In genomic region chr5:61866930-61867329, GRCh38 we compare ENCODE assay signal across 8 cellular contexts.
DNase-seq lines count a peak whose midpoint lies in the region; ATAC-seq, FAIRE-seq and TF ChIP-seq lines count a peak whose summit lies in the region.

No MANE protein-coding gene starts in this region.

- peak; percentile 89 for ATAC-seq in GM21619 (IDR thresholded peaks at IDR 0.05; ENCODE audit: unreplicated experiment)
- no peak for ATAC-seq in HG02840 (IDR thresholded peaks at IDR 0.05; ENCODE audit: low FRiP score, unreplicated experiment)
- no peak for ATAC-seq in HG02884 (IDR thresholded peaks at IDR 0.05; ENCODE audit: unreplicated experiment)

- no peak for TF ChIP-seq POLR2A in GM12891 (IDR thresholded peaks at IDR 0.05; ENCODE audit: low read depth, low read length)

- H3K27ac ChIP-seq in epithelial cell of prostate, result peak overlapping the region; percentile 57

- DNase-seq in ELR (ENCODE audit: low read depth) (peak; percentile 58), HS-5 (ENCODE audit: low read depth) (peak; percentile 67), epithelial cell of prostate (ENCODE audit: low read depth, low spot score) (peak; percentile 80), GM12891 (ENCODE audit: insufficient read length, low spot score) (no peak)
- no peak for DNase-seq in activated T-cell treated with anti-CD3 and anti-CD28 coated beads, Interleukin-2, amount 50 U/mL, for 48 hours

- no peak for FAIRE-seq in GM12891 (lab: Jason Lieb, UNC)

TF ChIP-seq in GM12891, 5 proteins besides CTCF, POLR2A, EP300 and RAD21:
- TF ChIP-seq POU2F2 (IDR thresholded peaks at IDR 0.05; ENCODE audit: low read depth, low read length) (no peak), TAF1 (IDR thresholded peaks at IDR 0.05; ENCODE audit: low read depth, low read length) (no peak), POLR2AphosphoS5 (IDR thresholded peaks at IDR 0.05; ENCODE audit: low read depth, low read length) (no peak), PAX5 (IDR thresholded peaks at IDR 0.05; ENCODE audit: insufficient read depth, low read length, severe bottlenecking) (no peak), SPI1 (IDR thresholded peaks at IDR 0.05; ENCODE audit: low read depth, low read length) (no peak)

Comparison
In these comparisons a context has a peak if more than half of its experiments do, and no peak if none do; other contexts are left out.
1. DNase-seq: peak in ELR (single experiment), HS-5 (single experiment) and epithelial cell of prostate (single experiment); none in activated T-cell treated with anti-CD3 and anti-CD28 coated beads, Interleukin-2, amount 50 U/mL, for 48 hours (0 of 2) and GM12891 (single experiment).